10 cellular contexts compared by ENCODE assay signal in the genomic region with DNA sequence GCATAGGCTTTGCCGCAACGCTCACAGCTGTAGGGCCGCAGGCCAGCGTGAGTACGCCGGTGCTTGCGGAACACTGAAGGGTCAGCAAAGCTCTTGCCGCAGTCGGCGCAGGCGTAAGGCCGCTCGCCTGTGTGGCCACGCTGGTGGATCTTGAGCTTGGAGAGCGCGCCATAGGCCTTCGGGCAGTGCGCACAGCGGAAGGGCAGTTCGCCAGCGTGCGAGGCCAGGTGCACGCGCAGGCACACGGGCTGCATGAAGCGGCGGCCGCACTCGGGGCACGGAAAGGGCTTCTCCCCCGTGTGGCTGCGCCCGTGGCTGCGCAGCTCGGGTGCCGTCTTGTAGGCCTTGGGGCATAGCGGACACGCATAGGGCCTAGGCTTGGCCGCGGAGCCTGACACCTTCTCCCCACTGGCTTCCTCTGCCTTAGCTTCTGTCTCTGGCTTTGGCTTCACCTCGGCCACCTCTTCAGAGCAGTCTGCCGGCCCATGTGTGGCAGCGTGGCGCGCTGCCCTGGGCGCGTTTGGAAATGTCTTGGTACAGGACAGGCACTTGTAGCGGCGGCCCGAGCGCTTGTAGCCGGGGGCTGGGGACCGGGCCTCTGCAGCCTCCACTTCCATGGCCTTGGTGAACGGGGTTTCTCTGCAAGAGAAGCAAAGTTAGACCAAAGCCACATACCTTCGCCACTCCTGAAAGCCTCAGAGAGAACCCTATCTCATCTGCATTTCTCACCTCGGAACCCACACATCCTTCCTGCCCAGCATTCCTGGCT. TPM values are rescaled to one million over a fixed set of nuclear protein-coding genes. Genes with fewer than 3 reads are reported as not detected.
DNase-seq lines count a peak whose midpoint lies in the region; ATAC-seq, FAIRE-seq and TF ChIP-seq lines count a peak whose summit lies in the region.
"Had no signal": no experiment of that assay in that cellular context is flagged by ENCODE, and none has a peak within 500 bp of the region (broad histone marks: within the 10 kb centered on the region; RNA-seq: fewer than 3 reads in every experiment).

No MANE protein-coding gene starts in this region.

- H3K27me3 ChIP-seq in AG04450 (ENCODE audit: control insufficient read depth, insufficient read depth, low read length) = no peaks in the 10 kb centered on the region

- FAIRE-seq in H54 (lab: Jason Lieb, UNC) = no peak

- H3K9me3 Mint-ChIP-seq in chondrocyte (ENCODE audit: low read depth) = no peaks in the 10 kb centered on the region
- H3K9me3 Mint-ChIP-seq in naive thymus-derived CD8-positive, alpha-beta T cell = no peaks in the 10 kb centered on the region

- DNase-seq in AG04450 (ENCODE audit: low read depth, low spot score) (no peak), NCI-H226 (peak; percentile 47), chondrocyte (ENCODE audit: low spot score) (no peak), ACHN (no peak), SW480 (ENCODE audit: low spot score) (no peak), H54 (ENCODE audit: insufficient read length, low spot score) (no peak)
- peak in 3 of 10 donors; percentile 17 to 26 (median 25) for DNase-seq in naive thymus-derived CD8-positive, alpha-beta T cell
- DNase-seq: foreskin melanocyte had no signal

- no peak for TF ChIP-seq POLR2A in H54 (IDR thresholded peaks at IDR 0.05; ENCODE audit: low read depth, low read length)

- H3K4me3 Mint-ChIP-seq in chondrocyte (ENCODE audit: unreplicated experiment) = peak overlapping the region; percentile 35
- H3K4me3 Mint-ChIP-seq in naive thymus-derived CD8-positive, alpha-beta T cell = peak overlapping the region; percentile 52 to 88 (median 72)

- no peaks in the 10 kb centered on the region for H3K27me3 Mint-ChIP-seq in chondrocyte (ENCODE audit: low read depth)
- no peaks in the 10 kb centered on the region for H3K27me3 Mint-ChIP-seq in naive thymus-derived CD8-positive, alpha-beta T cell

- peak overlapping the region; percentile 99 for H3K27ac ChIP-seq in AG04450 (ENCODE audit: low read depth, low read length)
- H3K27ac ChIP-seq: HL-60 had no signal

- POLR2A ChIA-PET in AG04450 (lab: Yijun Ruan, JAX) = interaction anchor here (1.4 to 1.5 kb wide), 2 partner anchors 10 to 116 kb away, joined by 7 to 15 read pairs; a partner anchor contains a TSS
- POLR2A ChIA-PET in naive thymus-derived CD8-positive, alpha-beta T cell (lab: Charles Lee) = interaction anchor here (1.6 to 4.1 kb wide), 2 partner anchors 10 to 28 kb away, joined by 3 to 28 read pairs; a partner anchor contains a TSS

- CTCF ChIA-PET in AG04450 (lab: Charles Lee) = no interaction called here

- no peak for TF ChIP-seq CTCF in AG04450 (IDR thresholded peaks at IDR 0.05; ENCODE audit: low read depth, low read length)
- TF ChIP-seq CTCF in chondrocyte (IDR thresholded peaks at IDR 0.05) = no peak

- peak; percentile 28 to 66 for ATAC-seq in naive thymus-derived CD8-positive, alpha-beta T cell
- no peak for ATAC-seq in GM19463 (IDR thresholded peaks at IDR 0.05; ENCODE audit: unreplicated experiment)

- H3K4me3 ChIP-seq in AG04450 (ENCODE audit: low read depth, low read length) = no peak overlapping the region

- peak overlapping the region; percentile 99 for H3K27ac Mint-ChIP-seq in chondrocyte (ENCODE audit: unreplicated experiment)
- H3K27ac Mint-ChIP-seq in naive thymus-derived CD8-positive, alpha-beta T cell = peak overlapping the region in 9 of 10 donors; percentile 47 to 91 (median 79)

- H3K9me3 ChIP-seq in AG04450 (ENCODE audit: control insufficient read depth, insufficient read depth, low read length) = peaks cover 5% of the 10 kb centered on the region; the same call in 1 of the 2 replicates

- in situ Hi-C loops in ACHN (cut with HindIII; ENCODE audit: low pct_ligation_motif_present, low pct_unique_long_range_greater_than_20kb, low sequenced_read_pairs) = no loop called here

- H3K36me3 Mint-ChIP-seq in chondrocyte (ENCODE audit: low read depth) = peaks cover 13% of the 10 kb centered on the region
- H3K36me3 Mint-ChIP-seq in naive thymus-derived CD8-positive, alpha-beta T cell = peaks cover 0 to 20% (median 7%) of the 10 kb centered on the region in 3 donors

- peaks cover 34% of the 10 kb centered on the region for H3K4me1 Mint-ChIP-seq in chondrocyte (ENCODE audit: low read depth)
- H3K4me1 Mint-ChIP-seq in naive thymus-derived CD8-positive, alpha-beta T cell = peaks cover 23 to 47% (median 40%) of the 10 kb centered on the region in 4 donors

RNA-seq across cellular contexts. Expression of a gene that starts 10.0 kb away (rescaled TPM):
- 5.9 and 8.6 TPM in 2 replicates for polyA plus RNA-seq in AG04450 (2011; rRNA removed)
- polyA minus RNA-seq in AG04450 (2011; rRNA and poly(A)+ RNA removed) = 6.0 and 8.0 TPM in 2 replicates
- 14.1 to 18.9 TPM (median 15.2 TPM) in 3 replicates for total RNA-seq in chondrocyte
- 10 to 100 TPM; 11.7 to 13.7 TPM for total RNA-seq in naive thymus-derived CD8-positive, alpha-beta T cell
- 1 to 10 TPM; 4.2 to 9.1 (median 7.5) TPM for polyA plus RNA-seq in naive thymus-derived CD8-positive, alpha-beta T cell

RNA-seq across cellular contexts. Expression of a gene that starts 10.2 kb away (rescaled TPM):
- 2.4 and 4.5 TPM in 2 replicates for polyA plus RNA-seq in AG04450 (2011; rRNA removed)
- 5.6 and 17.0 TPM in 2 replicates for polyA minus RNA-seq in AG04450 (2011; rRNA and poly(A)+ RNA removed)
- 13.8 to 17.3 TPM (median 15.2 TPM) in 3 replicates for total RNA-seq in chondrocyte
- total RNA-seq in naive thymus-derived CD8-positive, alpha-beta T cell = 10 to 100 TPM; 33.2 to 35.7 TPM
- 1 to 10 TPM; 2.8 to 9.1 (median 4.0) TPM for polyA plus RNA-seq in naive thymus-derived CD8-positive, alpha-beta T cell

RNA-seq across cellular contexts. Expression of a gene that starts 24.7 kb away (rescaled TPM):
- 0.67 and 0.79 TPM in 2 replicates for polyA plus RNA-seq in AG04450 (2011; rRNA removed)
- 0.51 and 1.3 TPM in 2 replicates for polyA minus RNA-seq in AG04450 (2011; rRNA and poly(A)+ RNA removed)
- 3.3 to 7.0 TPM (median 5.9 TPM) in 3 replicates for total RNA-seq in chondrocyte
- total RNA-seq in naive thymus-derived CD8-positive, alpha-beta T cell = 10 to 100 TPM; 11.1 to 11.4 TPM
- under 1 TPM; 0.49 to 0.54 (median 0.51) TPM for polyA plus RNA-seq in naive thymus-derived CD8-positive, alpha-beta T cell

RNA-seq across cellular contexts. Expression of a gene that starts 30.6 kb away (rescaled TPM):
- polyA plus RNA-seq in AG04450 (2011; rRNA removed) = 210 and 272 TPM in 2 replicates
- polyA minus RNA-seq in AG04450 (2011; rRNA and poly(A)+ RNA removed) = 118 and 162 TPM in 2 replicates
- 167 to 199 TPM (median 193 TPM) in 3 replicates for total RNA-seq in chondrocyte
- total RNA-seq in naive thymus-derived CD8-positive, alpha-beta T cell = 10 to 100 TPM; 42.0 to 47.8 TPM
- 100 to 1,000 TPM in 1 of 3 donors, 10 to 100 TPM in 2; 98.2 to 109 (median 99.1) TPM for polyA plus RNA-seq in naive thymus-derived CD8-positive, alpha-beta T cell

RNA-seq across cellular contexts. Expression of a gene that starts 30.7 kb away (rescaled TPM):
- 43.7 and 45.9 TPM in 2 replicates for polyA plus RNA-seq in AG04450 (2011; rRNA removed)
- polyA minus RNA-seq in AG04450 (2011; rRNA and poly(A)+ RNA removed) = 30.2 and 43.5 TPM in 2 replicates
- 43.4 to 54.1 TPM (median 48.0 TPM) in 3 replicates for total RNA-seq in chondrocyte
- total RNA-seq in naive thymus-derived CD8-positive, alpha-beta T cell = 100 to 1,000 TPM in 1 of 2 experiments, 10 to 100 TPM in 1; 97.9 to 100 TPM
- polyA plus RNA-seq in naive thymus-derived CD8-positive, alpha-beta T cell = 10 to 100 TPM; 23.2 to 31.3 (median 23.7) TPM
